In genomic region chr6:81480139-81480538, GRCh38 we compare ENCODE assay signal across 28 cellular contexts.
DNase-seq lines count a peak whose midpoint lies in the region; ATAC-seq and TF ChIP-seq lines count a peak whose summit lies in the region.
"Had no signal": no experiment of that assay in that cellular context is flagged by ENCODE, and none has a peak within 500 bp of the region (broad histone marks: within the 10 kb centered on the region; RNA-seq: fewer than 3 reads in every experiment).

No MANE protein-coding gene starts in this region.

- DNase-seq in DMS53 treated with DMSO at 0.1 percent for 48 hours (lab: John Stamatoyannopoulos, UW; ENCODE audit: unreplicated experiment) (peak; percentile 14), PC-3 (peak; percentile 73), epithelial cell of esophagus (ENCODE audit: low read depth) (peak; percentile 75), retinal pigment epithelial cell (ENCODE audit: low read depth) (peak; percentile 26), COR-L47 (lab: John Stamatoyannopoulos, UW) (no peak)
- no peak for DNase-seq in activated CD4-positive, alpha-beta T cell treated with anti-CD3 and anti-CD28 coated beads for 1 hour
- no peak for DNase-seq in activated CD4-positive, alpha-beta T cell treated with anti-CD3 and anti-CD28 coated beads for 4 hours
- DNase-seq: activated B cell treated with CpG ODN at 0.5 μM for 24 hours; activated effector memory CD4-positive, alpha-beta T cell treated with anti-CD3 and anti-CD28 coated beads, Interleukin-2, amount 50 U/mL, for 16 hours; activated naive CD8-positive, alpha-beta T cell treated with anti-CD3 and anti-CD28 coated beads for 36 hours; activated T-cell treated with anti-CD3 and anti-CD28 coated beads, Interleukin-2, amount 50 U/mL, for 24 hours; aorta; CD4-positive, alpha-beta memory T cell; DMS 273 treated with DMSO at 0.1 percent for 48 hours; HCEC 1CT; hypothalamus; mesenchymal stem cell; NCI-H1436 treated with DMSO at 0.1 percent for 48 hours; NCI-H2081 treated with DMSO at 0.1 percent for 48 hours; NCI-H446; nephron progenitor cell; pancreas; stimulated activated CD4-positive, alpha-beta T cell treated with anti-CD3 and anti-CD28 coated beads, Interleukin-1b, Interleukin-23, amount 100 ng/mL, for 48 hours; stimulated activated naive CD4-positive, alpha-beta T cell treated with Interleukin-2 at 50 U/mL for 16 hours had no signal

- H3K27me3 ChIP-seq in PC-3 (ENCODE audit: low read length), result no peaks in the 10 kb centered on the region
- H3K27me3 ChIP-seq: pancreas, suprapubic skin had no signal

- H3K4me1 ChIP-seq in PC-3 (ENCODE audit: insufficient read depth, low read length), result 0 out of 2 replicates have a peak, but pooled peaks cover 2% of the 10 kb centered on the region
- H3K4me1 ChIP-seq: pancreas had no signal

- TF ChIP-seq CTCF in PC-3 (conservative IDR thresholded peaks at IDR 0.05; ENCODE audit: low read depth, low read length) (no peak), epithelial cell of esophagus (IDR thresholded peaks at IDR 0.05; ENCODE audit: insufficient read depth, low read depth, low read length, missing control alignments) (no peak), retinal pigment epithelial cell (conservative IDR thresholded peaks at IDR 0.05; ENCODE audit: low read depth, low read length) (no peak)

- H3K9me2 ChIP-seq in PC-3 (replicated peaks; ENCODE audit: low read length), result no peaks in the 10 kb centered on the region

- POLR2A ChIA-PET in PC-3 (lab: Charles Lee; ENCODE audit: unreplicated experiment), result no interaction called here

- CTCF ChIA-PET in PC-3 (lab: Charles Lee), result no interaction called here

- no peaks in the 10 kb centered on the region for H4K20me1 ChIP-seq in PC-3 (ENCODE audit: low read length)

- no peaks in the 10 kb centered on the region for H3F3A ChIP-seq in PC-3 (ENCODE audit: low read length, unreplicated experiment)

- H3K4me3 ChIP-seq in PC-3 (ENCODE audit: low read length) (no peak overlapping the region), epithelial cell of esophagus (ENCODE audit: low read length) (no peak overlapping the region), retinal pigment epithelial cell (ENCODE audit: low read length) (no peak overlapping the region)
- H3K4me3 ChIP-seq: pancreas, SK-N-MC, smooth muscle cell, suprapubic skin had no signal

- no peak overlapping the region for H3K9ac ChIP-seq in PC-3 (ENCODE audit: low read length)

- no TSS peak for BruUV-seq in PC-3 (replicated peaks; lab: Mats Ljungman, UMichigan)

- H3K79me2 ChIP-seq in PC-3 (ENCODE audit: low read length), result no peaks in the 10 kb centered on the region

- H3K36me3 ChIP-seq in PC-3 (ENCODE audit: low read depth, low read length), result no peaks in the 10 kb centered on the region
- H3K36me3 ChIP-seq: pancreas, suprapubic skin had no signal

- no peak overlapping the region for H3K27ac ChIP-seq in PC-3 (ENCODE audit: low read length)
- H3K27ac ChIP-seq: pancreas, SK-N-MC, suprapubic skin had no signal

- intact Hi-C loops in PC-3 (cut with micrococcal nuclease), result no loop called here

- no peaks in the 10 kb centered on the region for H3K9me3 ChIP-seq in PC-3 (ENCODE audit: low read length)
- H3K9me3 ChIP-seq: pancreas, suprapubic skin had no signal

- ATAC-seq in PC-3, result no peak; the same call in 1 of the 2 replicates
- ATAC-seq: left lobe of liver, pancreas had no signal

- H2AFZ ChIP-seq in PC-3 (ENCODE audit: low read length), result no peak overlapping the region

- no peak overlapping the region for H3K4me2 ChIP-seq in PC-3 (ENCODE audit: low read length)
- H3K4me2 ChIP-seq: smooth muscle cell had no signal

Comparison
In these comparisons a context has a peak if more than half of its experiments do, and no peak if none do; other contexts are left out.
1. DNase-seq: peak in DMS53 treated with DMSO at 0.1 percent for 48 hours (single experiment), PC-3 (single experiment), epithelial cell of esophagus (single experiment) and retinal pigment epithelial cell (single experiment); none in activated CD4-positive, alpha-beta T cell treated with anti-CD3 and anti-CD28 coated beads for 1 hour (single experiment), activated CD4-positive, alpha-beta T cell treated with anti-CD3 and anti-CD28 coated beads for 4 hours (0 of 2) and COR-L47 (single experiment).